8 cellular contexts compared by ENCODE assay signal in the genomic region with DNA sequence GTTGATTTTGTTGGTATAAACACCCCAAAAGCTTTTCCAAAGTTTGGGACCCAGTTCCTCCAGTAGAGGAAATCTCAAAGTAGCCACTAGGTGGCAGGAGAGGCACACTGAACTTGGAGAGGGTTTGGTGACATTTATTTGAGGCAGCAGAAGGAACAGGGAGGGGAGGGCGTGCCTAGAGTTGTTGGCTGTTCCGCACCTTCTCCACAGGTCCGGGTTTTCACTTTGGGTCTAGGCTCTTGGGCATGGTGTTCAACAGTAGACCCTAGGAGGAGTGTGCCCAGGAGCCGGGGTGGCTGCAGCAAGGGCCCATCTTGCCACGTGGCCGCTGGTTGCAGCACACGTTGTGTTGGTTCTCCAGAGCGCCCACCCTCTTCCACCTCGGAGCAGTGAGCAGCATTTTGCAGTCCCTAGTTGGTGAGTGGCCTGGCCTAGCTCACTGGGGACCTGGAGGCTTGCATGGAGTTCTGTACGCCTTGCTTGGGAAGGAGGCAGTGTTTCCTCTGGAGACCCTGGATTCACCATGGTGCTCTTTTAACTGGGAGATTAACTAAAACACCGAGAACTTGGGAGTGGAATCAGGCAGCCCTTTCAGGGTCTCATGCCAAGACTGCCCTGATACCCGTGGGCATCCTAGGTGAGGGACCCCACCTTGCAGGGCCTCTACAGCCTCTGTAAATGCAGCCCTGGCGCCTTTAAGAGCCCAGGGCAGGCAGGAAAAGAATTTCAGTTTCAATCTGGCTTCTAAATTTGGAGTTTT. TPM values are rescaled to one million over a fixed set of nuclear protein-coding genes. Genes with fewer than 3 reads are reported as not detected.
DNase-seq lines count a peak whose midpoint lies in the region; ATAC-seq and TF ChIP-seq lines count a peak whose summit lies in the region.

No MANE protein-coding gene starts in this region.

- H3K36me3 Mint-ChIP-seq in activated CD4-positive, alpha-beta T cell treated with anti-CD3 and anti-CD28 coated beads, Interleukin-2, amount 10 ng/mL, durations not matched to agents 24 days and 14 days (ENCODE audit: low read depth), result peaks cover 20% of the 10 kb centered on the region
- H3K36me3 Mint-ChIP-seq in dendritic cell treated with granulocyte-macrophage colony-stimulating factor and Interleukin-4, amounts not matched to agents 40 ng/mL and 50 ng/mL, for 4 days (ENCODE audit: low read depth), result peaks cover 71% of the 10 kb centered on the region

- H3K4me3 Mint-ChIP-seq in activated CD4-positive, alpha-beta T cell treated with anti-CD3 and anti-CD28 coated beads, Interleukin-2, amount 10 ng/mL, durations not matched to agents 24 days and 14 days, result peak overlapping the region; percentile 80
- peak overlapping the region; percentile 77 for H3K4me3 Mint-ChIP-seq in dendritic cell treated with granulocyte-macrophage colony-stimulating factor and Interleukin-4, amounts not matched to agents 40 ng/mL and 50 ng/mL, for 4 days

- peaks cover 37% of the 10 kb centered on the region for H3K4me1 Mint-ChIP-seq in activated CD4-positive, alpha-beta T cell treated with anti-CD3 and anti-CD28 coated beads, Interleukin-2, amount 10 ng/mL, durations not matched to agents 24 days and 14 days
- peaks cover 59% of the 10 kb centered on the region for H3K4me1 Mint-ChIP-seq in dendritic cell treated with granulocyte-macrophage colony-stimulating factor and Interleukin-4, amounts not matched to agents 40 ng/mL and 50 ng/mL, for 4 days (ENCODE audit: low read depth)

- DNase-seq in GM10248 (ENCODE audit: extremely low spot score) (peak; percentile 82), NCI-H524 treated with DMSO at 0.1 percent for 48 hours (lab: John Stamatoyannopoulos, UW) (peak; percentile 51), left lung (peak; percentile 72 to 79)
- DNase-seq in activated CD4-positive, alpha-beta T cell treated with anti-CD3 and anti-CD28 coated beads, Interleukin-2, amount 10 ng/mL, durations not matched to agents 24 days and 14 days, result peak; percentile 95
- peak; percentile 66 for DNase-seq in stimulated activated CD4-positive, alpha-beta T cell treated with anti-CD3 and anti-CD28 coated beads, Interleukin-2, amount 100 ng/mL, for 4 hours (ENCODE audit: low read depth)

- H3K27ac ChIP-seq in left lung, result peak overlapping the region; percentile 99 to 100

- no peaks in the 10 kb centered on the region for H3K27me3 ChIP-seq in left lung

- intact Hi-C loops in activated CD4-positive, alpha-beta T cell treated with anti-CD3 and anti-CD28 coated beads, Interleukin-2, amount 10 ng/mL, durations not matched to agents 24 days and 14 days (cut with micrococcal nuclease), result loop anchor here (1.0 kb wide), 2 partner anchors 472 to 485 kb away; no protein-coding TSS in a partner anchor
- intact Hi-C loops in dendritic cell treated with granulocyte-macrophage colony-stimulating factor and Interleukin-4, amounts not matched to agents 40 ng/mL and 50 ng/mL, for 4 days (cut with micrococcal nuclease), result loop anchor here (1.0 to 10.0 kb wide), 3 partner anchors 471 to 645 kb away; no protein-coding TSS in a partner anchor
- intact Hi-C loops in left lung (cut with DNase I), result loop anchor here in 1 of 2 donors (5.0 kb wide), 1 partner anchor 473 kb away; no protein-coding TSS in a partner anchor

- no peaks in the 10 kb centered on the region for H3K27me3 Mint-ChIP-seq in activated CD4-positive, alpha-beta T cell treated with anti-CD3 and anti-CD28 coated beads, Interleukin-2, amount 10 ng/mL, durations not matched to agents 24 days and 14 days
- no peaks in the 10 kb centered on the region for H3K27me3 Mint-ChIP-seq in dendritic cell treated with granulocyte-macrophage colony-stimulating factor and Interleukin-4, amounts not matched to agents 40 ng/mL and 50 ng/mL, for 4 days

- peaks cover 57 to 72% of the 10 kb centered on the region in 2 donors for H3K4me1 ChIP-seq in left lung

- no peaks in the 10 kb centered on the region for H3K9me3 Mint-ChIP-seq in activated CD4-positive, alpha-beta T cell treated with anti-CD3 and anti-CD28 coated beads, Interleukin-2, amount 10 ng/mL, durations not matched to agents 24 days and 14 days
- no peaks in the 10 kb centered on the region for H3K9me3 Mint-ChIP-seq in dendritic cell treated with granulocyte-macrophage colony-stimulating factor and Interleukin-4, amounts not matched to agents 40 ng/mL and 50 ng/mL, for 4 days

- H3K36me3 ChIP-seq in left lung, result peaks cover 0 to 64% of the 10 kb centered on the region in 2 donors

- TF ChIP-seq CTCF in GM10248 (IDR thresholded peaks at IDR 0.05; ENCODE audit: control extremely low read depth, extremely low read depth, low read depth, missing control alignments), result peak; percentile 77
- TF ChIP-seq CTCF in left lung (IDR thresholded peaks at IDR 0.05), result peak; percentile 88 to 95

- CTCF ChIA-PET in GM10248 (lab: Yijun Ruan, JAX), result interaction anchor here (0.7 to 26.3 kb wide), 30 partner anchors 9 to 500 kb away, joined by 3 to 680 read pairs (median 4); a partner anchor contains a TSS

- peak overlapping the region; percentile 19 to 50 for H3K4me3 ChIP-seq in left lung

- POLR2A ChIA-PET in GM10248 (lab: Yijun Ruan, JAX), result interaction anchor here (0.6 to 1.4 kb wide), 4 partner anchors 22 to 487 kb away, joined by 3 to 8 read pairs (median 4); a partner anchor contains a TSS

- peak overlapping the region; percentile 93 for H3K27ac Mint-ChIP-seq in activated CD4-positive, alpha-beta T cell treated with anti-CD3 and anti-CD28 coated beads, Interleukin-2, amount 10 ng/mL, durations not matched to agents 24 days and 14 days
- peak overlapping the region; percentile 96 for H3K27ac Mint-ChIP-seq in dendritic cell treated with granulocyte-macrophage colony-stimulating factor and Interleukin-4, amounts not matched to agents 40 ng/mL and 50 ng/mL, for 4 days

- no peaks in the 10 kb centered on the region for H3K9me3 ChIP-seq in left lung

- ATAC-seq in HG03342 (IDR thresholded peaks at IDR 0.05; ENCODE audit: unreplicated experiment) (peak; percentile 40), left lung (peak; percentile 74), GM19452 (IDR thresholded peaks at IDR 0.05; ENCODE audit: unreplicated experiment) (no peak)

RNA-seq across cellular contexts. Expression of a gene that starts 28.2 kb away (rescaled TPM):
- total RNA-seq in activated CD4-positive, alpha-beta T cell treated with anti-CD3 and anti-CD28 coated beads, Interleukin-2, amount 10 ng/mL, durations not matched to agents 24 days and 14 days, result 104 and 107 TPM in 2 replicates
- total RNA-seq in left lung, result 100 to 1,000 TPM; 132 to 138 TPM

RNA-seq across cellular contexts. Expression of a gene that starts 28.8 kb away (rescaled TPM):
- 8.6 and 11.4 TPM in 2 replicates for total RNA-seq in activated CD4-positive, alpha-beta T cell treated with anti-CD3 and anti-CD28 coated beads, Interleukin-2, amount 10 ng/mL, durations not matched to agents 24 days and 14 days
- total RNA-seq in left lung, result 10 to 100 TPM; 16.8 to 33.2 TPM

RNA-seq across cellular contexts. Expression of a gene that starts 38.6 kb away (rescaled TPM):
- total RNA-seq in activated CD4-positive, alpha-beta T cell treated with anti-CD3 and anti-CD28 coated beads, Interleukin-2, amount 10 ng/mL, durations not matched to agents 24 days and 14 days, result 11.7 and 12.2 TPM in 2 replicates
- 10 to 100 TPM; 17.9 to 21.4 TPM for total RNA-seq in left lung

RNA-seq across cellular contexts. Expression of a gene that starts 58.5 kb away (rescaled TPM):
- 24.7 and 24.8 TPM in 2 replicates for total RNA-seq in activated CD4-positive, alpha-beta T cell treated with anti-CD3 and anti-CD28 coated beads, Interleukin-2, amount 10 ng/mL, durations not matched to agents 24 days and 14 days
- 10 to 100 TPM; 14.7 to 19.6 TPM for total RNA-seq in left lung
